ENCODE assay signal across 8 cellular contexts in genomic region chr6:142846883-142847287, GRCh38.
DNase-seq lines count a peak whose midpoint lies in the region; ATAC-seq, FAIRE-seq and TF ChIP-seq lines count a peak whose summit lies in the region.

No MANE protein-coding gene starts in this region.

- 87% methylated on average over 5 of the region's 5 CpGs for WGBS in HepG2 (ENCODE audit: low lambda C conversion rate)
- 24 to 27% methylated on average over 5 of the region's 5 CpGs for WGBS in aorta, 2 donors

- no peaks in the 10 kb centered on the region for H3K36me3 ChIP-seq in HepG2 (replicated peaks in 1 of 2; ENCODE audit: control insufficient read depth in 1 of 2, insufficient read depth in 2 of 2, low read length in 2 of 2)
- no peaks in the 10 kb centered on the region for H3K36me3 ChIP-seq in aorta (ENCODE audit: control insufficient read depth in 1 of 2, insufficient read depth in 2 of 2, low read length in 1 of 2)

- no peaks in the 10 kb centered on the region for H3K79me2 ChIP-seq in HepG2 (ENCODE audit: insufficient read depth, low read length)

- H3K27ac ChIP-seq in HepG2 (ENCODE audit: extremely low read length, insufficient read depth, low read length) (peak overlapping the region; percentile 91), aorta (ENCODE audit: low read depth in 1 of 2, low read length in 2 of 2) (peak overlapping the region in 1 of 2 donors; percentile 92)

- H3K9ac ChIP-seq in HepG2 (ENCODE audit: insufficient read depth, low read depth, low read length), result peak overlapping the region; percentile 52; the same call in 1 of the 2 replicates

- in situ Hi-C loops in astrocyte of the cerebellum (cut with HindIII; ENCODE audit: low sequenced_read_pairs), result loop anchor here (5.0 kb wide), 1 partner anchor 95 kb away; no protein-coding TSS in a partner anchor
- in situ Hi-C loops in HepG2 (cut with HindIII; ENCODE audit: extremely low pct_ligation_motif_present, low pct_unique_long_range_greater_than_20kb), result loop anchor here (5.0 kb wide), 1 partner anchor 100 kb away; the partner anchor contains the start of gene HIVEP2

- DNase-seq in Right ventricle myocardium inferior (ENCODE audit: missing footprints) (no peak), cardiac septum (ENCODE audit: low spot score) (no peak), astrocyte of the cerebellum (ENCODE audit: low read depth) (peak; percentile 62), HepG2 (ENCODE audit: low spot score) (peak; percentile 75), aorta (no peak), T1000 (lab: John Stamatoyannopoulos, UW) (no peak)

- intact Hi-C loops in Right ventricle myocardium inferior (cut with DNase I), result loop anchor here (1.0 to 5.0 kb wide), 2 partner anchors 80 to 99 kb away; no protein-coding TSS in a partner anchor
- intact Hi-C loops in cardiac septum (cut with DNase I), result loop anchor here (1.0 to 5.0 kb wide), 4 partner anchors 24 to 97 kb away; no protein-coding TSS in a partner anchor
- intact Hi-C loops in HepG2 (cut with micrococcal nuclease; ENCODE audit: unreplicated experiment), result loop anchor here (1.0 to 5.0 kb wide), 4 partner anchors 22 to 101 kb away; no protein-coding TSS in a partner anchor
- intact Hi-C loops in aorta (cut with DNase I), result loop anchor here in 1 of 2 donors (2.0 kb wide), 1 partner anchor 100 kb away; no protein-coding TSS in a partner anchor

- no peak for TF ChIP-seq RAD21 in HepG2 (CRISPR knock-in tag; IDR thresholded peaks at IDR 0.05)

- H3K9me3 ChIP-seq in HepG2 (ENCODE audit: low read length), result no peaks in the 10 kb centered on the region
- H3K9me3 ChIP-seq in aorta (ENCODE audit: control insufficient read depth, low read length), result no peaks in the 10 kb centered on the region

- peak; percentile 69 for ATAC-seq in Right ventricle myocardium inferior
- ATAC-seq in HepG2, result no peak; the same call in 2 of the 3 replicates
- peak; percentile 75 for ATAC-seq in aorta (ENCODE audit: low FRiP score)
- no peak for ATAC-seq in GM21447 (IDR thresholded peaks at IDR 0.05; ENCODE audit: unreplicated experiment)
- ATAC-seq in HG02642 (IDR thresholded peaks at IDR 0.05; ENCODE audit: poor library complexity, unreplicated experiment), result no peak

- no peak for TF ChIP-seq CTCF in astrocyte of the cerebellum (IDR thresholded peaks at IDR 0.05; ENCODE audit: low read depth, low read length, missing control alignments)
- no peak for TF ChIP-seq CTCF in HepG2 (CRISPR knock-in tag; IDR thresholded peaks at IDR 0.05)

- CTCF ChIA-PET in HepG2 (lab: Yijun Ruan, JAX; ENCODE audit: low intra/inter-chr PET ratio, low total read pairs), result no interaction called here

- H3K4me1 ChIP-seq in HepG2 (ENCODE audit: insufficient read depth, low read length), result peaks cover 59% of the 10 kb centered on the region
- H3K4me1 ChIP-seq in aorta (ENCODE audit: control insufficient read depth in 1 of 2, insufficient read depth in 2 of 2, low read length in 2 of 2), result peaks cover 7 to 9% of the 10 kb centered on the region in 2 donors

- BruUV-seq in HepG2 (replicated peaks; lab: Mats Ljungman, UMichigan), result no TSS peak

- H3K27me3 ChIP-seq in HepG2 (ENCODE audit: control insufficient read depth in 1 of 2, insufficient read depth in 2 of 2, low read length in 2 of 2) (no peaks in the 10 kb centered on the region), aorta (ENCODE audit: control insufficient read depth in 1 of 2, insufficient read depth in 2 of 2, low read length in 1 of 2) (no peaks in the 10 kb centered on the region)

- no peak overlapping the region for H2AFZ ChIP-seq in HepG2 (ENCODE audit: low read length)

- no peaks in the 10 kb centered on the region for H4K20me1 ChIP-seq in HepG2 (ENCODE audit: insufficient read depth, low read length)

- H3K4me2 ChIP-seq in HepG2 (ENCODE audit: low read depth, low read length), result peak overlapping the region; percentile 92

- POLR2A ChIA-PET in HepG2 (lab: Yijun Ruan, JAX), result interaction anchor here (1.2 kb wide), 1 partner anchor 215 kb away, joined by 5 read pairs; no protein-coding TSS in a partner anchor

- no peak for FAIRE-seq in HepG2 (lab: Jason Lieb, UNC)

- no peak overlapping the region for H3K4me3 ChIP-seq in astrocyte of the cerebellum (ENCODE audit: low read depth, low read length)
- no peak overlapping the region for H3K4me3 ChIP-seq in HepG2 (replicated peaks in 1 of 3; ENCODE audit: insufficient read depth in 1 of 3, low read depth in 2 of 3, low read length in 3 of 3)
- H3K4me3 ChIP-seq in aorta (ENCODE audit: low read length in 2 of 2), result no peak overlapping the region

- TF ChIP-seq EP300 in HepG2 (IDR thresholded peaks at IDR 0.05; ENCODE audit: low read depth in 2 of 2, low read length in 2 of 2) (no peak), HepG2 (CRISPR knock-in tag; IDR thresholded peaks at IDR 0.05; ENCODE audit: borderline replicate concordance) (no peak)

- TF ChIP-seq POLR2A in HepG2 (IDR thresholded peaks at IDR 0.05; ENCODE audit: insufficient read depth in 1 of 2, low read depth in 2 of 2, low read length in 2 of 2), result no peak

TF ChIP-seq in HepG2, 621 proteins besides CTCF, POLR2A, EP300 and RAD21 (continues in another document):
- TF ChIP-seq ARID3A (IDR thresholded peaks at IDR 0.05; ENCODE audit: low read depth, low read length), result no peak
- no peak for TF ChIP-seq TIGD3 (CRISPR knock-in tag; IDR thresholded peaks at IDR 0.05; ENCODE audit: borderline replicate concordance)
- TF ChIP-seq TARDBP (CRISPR knock-in tag; IDR thresholded peaks at IDR 0.05), result no peak
- TF ChIP-seq ZSCAN21 (CRISPR knock-in tag; IDR thresholded peaks at IDR 0.05; ENCODE audit: borderline replicate concordance), result no peak
- TF ChIP-seq NR1H2 (CRISPR knock-in tag; IDR thresholded peaks at IDR 0.05; ENCODE audit: borderline replicate concordance, low read depth), result no peak
- TF ChIP-seq SAP130 (CRISPR knock-in tag; IDR thresholded peaks at IDR 0.05; ENCODE audit: low read depth), result peak; percentile 63
- no peak for TF ChIP-seq NR2F6 (IDR thresholded peaks at IDR 0.05)
- TF ChIP-seq NR2F6 (CRISPR knock-in tag; IDR thresholded peaks at IDR 0.05), result no peak
- no peak for TF ChIP-seq ATF2 (CRISPR knock-in tag; IDR thresholded peaks at IDR 0.05)
- TF ChIP-seq CHCHD3 (CRISPR knock-in tag; IDR thresholded peaks at IDR 0.05), result 0 out of 2 replicates have a peak, but pooled peaks have one; percentile 37
- TF ChIP-seq TFE3 (CRISPR knock-in tag; IDR thresholded peaks at IDR 0.05), result no peak
- TF ChIP-seq MEIS2 (CRISPR knock-in tag; IDR thresholded peaks at IDR 0.05), result no peak
- TF ChIP-seq ZNF773 (CRISPR knock-in tag; IDR thresholded peaks at IDR 0.05; ENCODE audit: borderline replicate concordance), result no peak
- TF ChIP-seq TOE1 (CRISPR knock-in tag; IDR thresholded peaks at IDR 0.05), result no peak
- no peak for TF ChIP-seq SP1 (IDR thresholded peaks at IDR 0.05)
- no peak for TF ChIP-seq SP1 (CRISPR knock-in tag; IDR thresholded peaks at IDR 0.05)
- peak; percentile 55; the same call in 1 of the 2 replicates for TF ChIP-seq ZBTB20 (CRISPR knock-in tag; IDR thresholded peaks at IDR 0.05; ENCODE audit: borderline replicate concordance, low read depth)

Comparison
In these comparisons a context has a peak if more than half of its experiments do, and no peak if none do; other contexts are left out.
1. ATAC-seq: peak in Right ventricle myocardium inferior (single experiment) and aorta (single experiment); none in HepG2 (single experiment), GM21447 (single experiment) and HG02642 (single experiment).
2. DNase-seq: peak in astrocyte of the cerebellum (single experiment) and HepG2 (single experiment); none in Right ventricle myocardium inferior (single experiment), cardiac septum (single experiment), aorta (0 of 2) and T1000 (single experiment).